Comparison of ENCODE assay signal across 15 cellular contexts in the genomic region with DNA sequence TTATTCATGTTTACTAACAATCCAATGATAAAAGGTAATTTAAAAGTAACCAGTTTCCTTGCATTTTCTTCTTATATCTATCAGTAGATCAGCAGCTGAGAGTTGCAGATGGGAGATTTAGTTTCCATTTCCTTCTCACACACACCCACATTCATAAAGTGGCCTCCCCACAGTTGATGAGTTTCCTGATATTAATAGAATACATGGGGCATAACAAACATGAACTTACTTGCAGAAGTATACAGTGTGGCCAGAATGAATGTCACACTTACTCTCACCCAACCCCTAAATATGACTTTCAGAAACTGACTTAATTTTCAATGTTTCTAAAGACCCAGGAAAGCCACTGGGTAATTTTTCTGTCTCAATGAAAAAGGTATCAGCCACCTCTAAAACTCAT.
DNase-seq lines count a peak whose midpoint lies in the region; ATAC-seq and TF ChIP-seq lines count a peak whose summit lies in the region.
"Had no signal": no experiment of that assay in that cellular context is flagged by ENCODE, and none has a peak within 500 bp of the region (broad histone marks: within the 10 kb centered on the region; RNA-seq: fewer than 3 reads in every experiment).

No MANE protein-coding gene starts in this region.

- H3K36me3 ChIP-seq in MM.1S (replicated peaks; ENCODE audit: insufficient read depth, low read length) = no peaks in the 10 kb centered on the region
- H3K36me3 ChIP-seq in thymus (ENCODE audit: control insufficient read depth, insufficient read depth) = no peaks in the 10 kb centered on the region
- no peaks in the 10 kb centered on the region for H3K36me3 ChIP-seq in OCI-LY7 (ENCODE audit: insufficient read depth, low read length)
- H3K36me3 ChIP-seq: BE2C, neural progenitor cell, WERI-Rb-1 had no signal

- H3K4me1 ChIP-seq in MM.1S (ENCODE audit: low read length) (peaks cover 12% of the 10 kb centered on the region; the same call in 1 of the 2 replicates), thymus (ENCODE audit: control insufficient read depth, insufficient read depth, low read length) (no peaks in the 10 kb centered on the region), OCI-LY7 (ENCODE audit: insufficient read depth, low read length, poor library complexity, severe bottlenecking) (no peaks in the 10 kb centered on the region)
- H3K4me1 ChIP-seq: neural progenitor cell had no signal

- TF ChIP-seq CTCF in MM.1S (IDR thresholded peaks at IDR 0.05; ENCODE audit: low read length) = no peak
- no peak for TF ChIP-seq CTCF in OCI-LY7 (conservative IDR thresholded peaks at IDR 0.05; ENCODE audit: low read length)

- H3K9me2 ChIP-seq in MM.1S (replicated peaks; ENCODE audit: insufficient read depth, low read length) (no peaks in the 10 kb centered on the region), OCI-LY7 (ENCODE audit: insufficient read depth, low read length) (no peaks in the 10 kb centered on the region)

- intact Hi-C loops in OCI-LY7 (cut with micrococcal nuclease; ENCODE audit: unreplicated experiment) = no loop called here

- H3F3A ChIP-seq in MM.1S (ENCODE audit: insufficient read depth, low read length) = peaks cover 4% of the 10 kb centered on the region; the same call in 1 of the 2 replicates

- H3K4me2 ChIP-seq in MM.1S (ENCODE audit: low read depth, low read length) (no peak overlapping the region), OCI-LY7 (ENCODE audit: low read length) (no peak overlapping the region)
- H3K4me2 ChIP-seq: neural progenitor cell had no signal

- POLR2A ChIA-PET in OCI-LY7 (lab: Charles Lee) = interaction anchor here (0.7 kb wide), 1 partner anchor 314 kb away, joined by 3 read pairs; no protein-coding TSS in a partner anchor

- H3K9ac ChIP-seq in MM.1S (ENCODE audit: low read length) = no peak overlapping the region
- H3K9ac ChIP-seq: neural progenitor cell had no signal

- H3K9me3 ChIP-seq in MM.1S (replicated peaks; ENCODE audit: insufficient read depth, low read length) (no peaks in the 10 kb centered on the region), thymus (ENCODE audit: control insufficient read depth) (no peaks in the 10 kb centered on the region), OCI-LY7 (ENCODE audit: low read length) (no peaks in the 10 kb centered on the region)
- H3K9me3 ChIP-seq: BE2C had no signal

- CTCF ChIA-PET in OCI-LY7 (lab: Charles Lee; ENCODE audit: unreplicated experiment) = no interaction called here

- H3K27ac ChIP-seq in MM.1S (ENCODE audit: low read length) = no peak overlapping the region
- peak overlapping the region; percentile 64 for H3K27ac ChIP-seq in thymus (ENCODE audit: low read depth)
- no peak overlapping the region for H3K27ac ChIP-seq in OCI-LY7 (ENCODE audit: low read depth, low read length, poor library complexity, severe bottlenecking)
- H3K27ac ChIP-seq: neural progenitor cell, WERI-Rb-1 had no signal

- BruUV-seq in OCI-LY7 (replicated peaks; lab: Mats Ljungman, UMichigan) = no TSS peak

- H3K27me3 ChIP-seq in MM.1S (replicated peaks; ENCODE audit: insufficient read depth, low read length) (no peaks in the 10 kb centered on the region), thymus (ENCODE audit: control insufficient read depth, insufficient read depth) (no peaks in the 10 kb centered on the region)
- H3K27me3 ChIP-seq: BE2C, neural progenitor cell had no signal

- no peaks in the 10 kb centered on the region for H3K79me2 ChIP-seq in MM.1S (ENCODE audit: low read length)
- no peaks in the 10 kb centered on the region for H3K79me2 ChIP-seq in OCI-LY7 (ENCODE audit: insufficient read depth, low read depth, low read length)

- H2AFZ ChIP-seq in MM.1S (ENCODE audit: low read length) (no peak overlapping the region), OCI-LY7 (ENCODE audit: low read length) (no peak overlapping the region)
- H2AFZ ChIP-seq: neural progenitor cell had no signal

- H3K4me3 ChIP-seq in MM.1S (ENCODE audit: low read length) (no peak overlapping the region), thymus (ENCODE audit: low read length) (no peak overlapping the region), OCI-LY7 (ENCODE audit: low read depth, low read length, poor library complexity, severe bottlenecking) (no peak overlapping the region)
- H3K4me3 ChIP-seq: neural progenitor cell had no signal

- no peaks in the 10 kb centered on the region for H4K20me1 ChIP-seq in MM.1S (ENCODE audit: insufficient read depth, low read length)
- H4K20me1 ChIP-seq in OCI-LY7 (ENCODE audit: insufficient read depth, low read length) = no peaks in the 10 kb centered on the region

- ATAC-seq in GM19351 (IDR thresholded peaks at IDR 0.05; ENCODE audit: unreplicated experiment) = peak; percentile 85
- ATAC-seq: activated T-cell treated with anti-CD3 and anti-CD28 coated beads, Interleukin-2, amount 50 U/mL, for 4 hours had no signal

- DNase-seq in MM.1S = peak; percentile 36
- peak; percentile 33 for DNase-seq in iris pigment epithelial cell (ENCODE audit: low read depth)
- no peak for DNase-seq in DMS153 treated with DMSO at 0.1 percent for 48 hours (lab: John Stamatoyannopoulos, UW; ENCODE audit: unreplicated experiment)
- no peak for DNase-seq in OCI-LY7 (ENCODE audit: low spot score)
- no peak for DNase-seq in Kasumi-1 (lab: John Stamatoyannopoulos, UW)
- DNase-seq: activated CD4-positive, alpha-beta T cell treated with anti-CD3 and anti-CD28 coated beads, Interleukin-2, amount 50 U/mL, for 48 hours; activated T-cell treated with anti-CD3 and anti-CD28 coated beads, Interleukin-2, amount 50 U/mL, for 4 hours; BE2C; Calu3; GDM1; H7; WERI-Rb-1 had no signal

Comparison
In these comparisons a context has a peak if more than half of its experiments do, and no peak if none do; other contexts are left out.
1. DNase-seq: peak in MM.1S (single experiment) and iris pigment epithelial cell (single experiment); none in DMS153 treated with DMSO at 0.1 percent for 48 hours (single experiment), OCI-LY7 (single experiment) and Kasumi-1 (0 of 2).